Comparison of ENCODE assay signal across 8 cellular contexts in genomic region chr18:2846638-2847340, GRCh38. TPM values are rescaled to one million over a fixed set of nuclear protein-coding genes. Genes with fewer than 3 reads are reported as not detected.
A peak's percentile ranks its signal among the peaks of the same experiment; 100 is the strongest.
DNase-seq lines count a peak whose midpoint lies in the region; ATAC-seq and TF ChIP-seq lines count a peak whose summit lies in the region.

TSS of gene EMILIN2 (plus strand) at chr18:2847006. CDS start at chr18:2847189, 183 bp downstream.

- H3K27ac ChIP-seq in IMR-90 (ENCODE audit: insufficient read depth, low read length): no peak within 1 kb of the TSS

- POLR2A ChIA-PET in IMR-90 (lab: Charles Lee; ENCODE audit: unreplicated experiment): no interaction called here

- CTCF ChIA-PET in IMR-90 (lab: Yijun Ruan, JAX): no interaction called here

- peaks cover 2% of the 10 kb centered on the region; the same call in 1 of the 2 replicates for H3K4me1 ChIP-seq in IMR-90 (ENCODE audit: control insufficient read depth, insufficient read depth, low read length)

- ATAC-seq in IMR-90 (ENCODE audit: low read depth): peak; percentile 42
- ATAC-seq in Right ventricle myocardium superior (ENCODE audit: poor library complexity): peak; percentile 48

- in situ Hi-C loops in IMR-90 (cut with MboI; ENCODE audit: low sequenced_read_pairs): no loop called here

- peak within 1 kb of the TSS; percentile 95 for H3K27ac Mint-ChIP-seq in activated T-helper 2 cell treated with anti-CD3 and anti-CD28 coated beads, Interferon-gamma antibody, Interleukin-2, Interleukin-4, amounts not matched to agents 10 μg/mL and 5 μg/mL and 100 μg/mL, durations not matched to agents 14 hours and 24 hours and 36 hours

- peak within 1 kb of the TSS; percentile 66 for H2AK9ac ChIP-seq in IMR-90 (replicated peaks; ENCODE audit: low read depth, low read length, poor library complexity)

- TF ChIP-seq RAD21 in IMR-90 (IDR thresholded peaks at IDR 0.05; ENCODE audit: low read length): no peak

- H3K4me3 Mint-ChIP-seq in activated T-helper 2 cell treated with anti-CD3 and anti-CD28 coated beads, Interferon-gamma antibody, Interleukin-2, Interleukin-4, amounts not matched to agents 10 μg/mL and 5 μg/mL and 100 μg/mL, durations not matched to agents 14 hours and 24 hours and 36 hours (ENCODE audit: low read depth): peak within 1 kb of the TSS; percentile 93

- no peak within 1 kb of the TSS for H3K56ac ChIP-seq in IMR-90 (ENCODE audit: extremely low read depth, insufficient read depth, low read length)

- no peak within 1 kb of the TSS for H3K9ac ChIP-seq in IMR-90 (ENCODE audit: low read depth, low read length)

- no peak within 1 kb of the TSS for H4K8ac ChIP-seq in IMR-90 (ENCODE audit: low read depth in 2 of 2, low read length in 2 of 2)

- no peak for TF ChIP-seq CTCF in IMR-90 (conservative IDR thresholded peaks at IDR 0.05; ENCODE audit: low read depth, low read length)

- H3K79me1 ChIP-seq in IMR-90 (ENCODE audit: low read depth in 1 of 2, low read length in 2 of 2): no peaks in the 10 kb centered on the region

- H3K4me1 Mint-ChIP-seq in activated T-helper 2 cell treated with anti-CD3 and anti-CD28 coated beads, Interferon-gamma antibody, Interleukin-2, Interleukin-4, amounts not matched to agents 10 μg/mL and 5 μg/mL and 100 μg/mL, durations not matched to agents 14 hours and 24 hours and 36 hours (ENCODE audit: low read depth): peaks cover 36% of the 10 kb centered on the region

- peaks cover 28% of the 10 kb centered on the region for H3K36me3 Mint-ChIP-seq in activated T-helper 2 cell treated with anti-CD3 and anti-CD28 coated beads, Interferon-gamma antibody, Interleukin-2, Interleukin-4, amounts not matched to agents 10 μg/mL and 5 μg/mL and 100 μg/mL, durations not matched to agents 14 hours and 24 hours and 36 hours (ENCODE audit: low read depth)

- DNase-seq in GM19240 (ENCODE audit: insufficient read length, low spot score): peak; percentile 25
- peak; percentile 14 for DNase-seq in IMR-90
- peak; percentile 49 for DNase-seq in activated T-helper 2 cell treated with anti-CD3 and anti-CD28 coated beads, Interferon-gamma antibody, Interleukin-2, Interleukin-4, amounts not matched to agents 10 μg/mL and 5 μg/mL and 100 μg/mL, durations not matched to agents 14 hours and 24 hours and 36 hours (ENCODE audit: low spot score)
- DNase-seq in Right ventricle myocardium superior: peak; percentile 90
- DNase-seq in posterior vena cava (ENCODE audit: low spot score): peak; percentile 96
- no peak for DNase-seq in GM19238 (ENCODE audit: insufficient read length, low spot score)
- no peak for DNase-seq in NCI-H2171 treated with DMSO at 0.1 percent for 48 hours (lab: John Stamatoyannopoulos, UW)
- no peak for DNase-seq in effector CD8-positive, alpha-beta T cell (lab: John Stamatoyannopoulos, UW)

- H3K27me3 ChIP-seq in IMR-90 (ENCODE audit: control insufficient read depth, insufficient read depth, low read length): peaks cover 75% of the 10 kb centered on the region

- no peak for TF ChIP-seq POLR2A in IMR-90 (IDR thresholded peaks at IDR 0.05; ENCODE audit: low read depth, low read length)

- no peak within 1 kb of the TSS for H2BK20ac ChIP-seq in IMR-90 (ENCODE audit: low read depth, low read length)

- peaks cover 14% of the 10 kb centered on the region for H3K27me3 Mint-ChIP-seq in activated T-helper 2 cell treated with anti-CD3 and anti-CD28 coated beads, Interferon-gamma antibody, Interleukin-2, Interleukin-4, amounts not matched to agents 10 μg/mL and 5 μg/mL and 100 μg/mL, durations not matched to agents 14 hours and 24 hours and 36 hours (ENCODE audit: low read depth)

- no peaks in the 10 kb centered on the region for H3K36me3 ChIP-seq in IMR-90 (ENCODE audit: control insufficient read depth, insufficient read depth, low read length)

- no peaks in the 10 kb centered on the region for H4K20me1 ChIP-seq in IMR-90 (ENCODE audit: insufficient read depth, low read length)

- no peak within 1 kb of the TSS for H2BK15ac ChIP-seq in IMR-90 (ENCODE audit: low read depth, low read length)

- peak within 1 kb of the TSS; percentile 79 for H2AFZ ChIP-seq in IMR-90 (replicated peaks; ENCODE audit: low read length, poor library complexity)

- no peaks in the 10 kb centered on the region for H3K9me1 ChIP-seq in IMR-90 (ENCODE audit: insufficient read depth, low read length)

- no peak within 1 kb of the TSS for H4K5ac ChIP-seq in IMR-90 (ENCODE audit: low read depth, low read length)

- no peaks in the 10 kb centered on the region; the same call in 1 of the 2 replicates for H3K9me3 ChIP-seq in IMR-90 (ENCODE audit: control insufficient read depth, insufficient read depth, low read length)

- no peak within 1 kb of the TSS for H3K23ac ChIP-seq in IMR-90 (ENCODE audit: low read depth, low read length)

- BruUV-seq in IMR-90 (replicated peaks; lab: Mats Ljungman, UMichigan): no TSS peak

- no peaks in the 10 kb centered on the region for H3K9me3 Mint-ChIP-seq in activated T-helper 2 cell treated with anti-CD3 and anti-CD28 coated beads, Interferon-gamma antibody, Interleukin-2, Interleukin-4, amounts not matched to agents 10 μg/mL and 5 μg/mL and 100 μg/mL, durations not matched to agents 14 hours and 24 hours and 36 hours

- H3K18ac ChIP-seq in IMR-90 (ENCODE audit: low read depth, low read length): no peak within 1 kb of the TSS

- H2AK5ac ChIP-seq in IMR-90 (ENCODE audit: low read depth, low read length): no peak within 1 kb of the TSS

- no peak within 1 kb of the TSS for H3K4ac ChIP-seq in IMR-90 (ENCODE audit: low read depth, low read length)

- intact Hi-C loops in IMR-90 (cut with micrococcal nuclease) (no loop called here), Right ventricle myocardium superior (cut with DNase I) (loop anchor here (5.0 to 10.0 kb wide), 2 partner anchors 52 to 56 kb away; no protein-coding TSS in a partner anchor), posterior vena cava (cut with DNase I) (loop anchor here in 1 of 2 donors (2.0 to 5.0 kb wide), 2 partner anchors 64 to 479 kb away; no protein-coding TSS in a partner anchor)
- intact Hi-C loops in activated T-helper 2 cell treated with anti-CD3 and anti-CD28 coated beads, Interferon-gamma antibody, Interleukin-2, Interleukin-4, amounts not matched to agents 10 μg/mL and 5 μg/mL and 100 μg/mL, durations not matched to agents 14 hours and 24 hours and 36 hours (cut with micrococcal nuclease): loop anchor here (2.0 to 10.0 kb wide), 5 partner anchors 39 to 401 kb away; partner anchors contain the start of genes METTL4, MYL12A and NDC80

- H3K4me3 ChIP-seq in IMR-90 (ENCODE audit: insufficient read depth, low read depth, low read length): peak within 1 kb of the TSS; percentile 43

- peak within 1 kb of the TSS; percentile 87 for H3K4me2 ChIP-seq in IMR-90 (ENCODE audit: low read depth, low read length)

- WGBS in IMR-90 (ENCODE audit: extremely low coverage in 2 of 2, insufficient read length in 1 of 2), 2 experiments: 1% methylated on average over 21 of the region's 82 CpGs; no CpG with 5 or more reads in 1 of the 2 experiments

- H2BK120ac ChIP-seq in IMR-90 (ENCODE audit: low read depth, low read length): no peak within 1 kb of the TSS

- no peak within 1 kb of the TSS for H3K14ac ChIP-seq in IMR-90 (replicated peaks; ENCODE audit: low read depth, low read length)

- H4K91ac ChIP-seq in IMR-90 (ENCODE audit: insufficient read depth, low read depth, low read length): no peak within 1 kb of the TSS

- H2BK5ac ChIP-seq in IMR-90 (ENCODE audit: low read depth, low read length, poor library complexity, severe bottlenecking): no peak within 1 kb of the TSS

- dilution Hi-C loops in IMR-90 (cut with HindIII; ENCODE audit: low sequenced_read_pairs, unreplicated experiment): no loop called here

TF ChIP-seq in IMR-90, 13 proteins besides CTCF, POLR2A, EP300 and RAD21:
- TF ChIP-seq RFX5 (IDR thresholded peaks at IDR 0.05; ENCODE audit: low read depth, low read length): no peak
- no peak for TF ChIP-seq RCOR1 (IDR thresholded peaks at IDR 0.05; ENCODE audit: insufficient replicate concordance, low read length)
- TF ChIP-seq SMC3 (IDR thresholded peaks at IDR 0.05; ENCODE audit: low read depth, low read length): no peak
- TF ChIP-seq CHD1 (IDR thresholded peaks at IDR 0.05; ENCODE audit: low read depth, low read length): no peak
- no peak for TF ChIP-seq FOS (IDR thresholded peaks at IDR 0.05; ENCODE audit: low read depth, low read length)
- TF ChIP-seq MXI1 (IDR thresholded peaks at IDR 0.05; ENCODE audit: borderline replicate concordance, low read depth, low read length): no peak
- no peak for TF ChIP-seq ELK1 (IDR thresholded peaks at IDR 0.05; ENCODE audit: borderline replicate concordance, low read depth, low read length)
- no peak for TF ChIP-seq USF2 (IDR thresholded peaks at IDR 0.05; ENCODE audit: low read depth, low read length)
- no peak for TF ChIP-seq MAZ (IDR thresholded peaks at IDR 0.05; ENCODE audit: borderline replicate concordance, low read depth, low read length)
- no peak for TF ChIP-seq CEBPB (IDR thresholded peaks at IDR 0.05; ENCODE audit: low read depth, low read length)

RNA-seq across cellular contexts. Expression of gene EMILIN2, which starts in this region (rescaled TPM):
- total RNA-seq in IMR-90 (2012; rRNA removed): under 0.01 TPM in 2 replicates
- polyA plus RNA-seq in IMR-90 (2012; rRNA removed): 0.14 and 0.34 TPM in 2 replicates
- polyA plus RNA-seq in IMR-90 (2012; cell fraction: cytosol; rRNA removed): 0.24 and 0.29 TPM in 2 replicates
- polyA plus RNA-seq in IMR-90 (2012; cell fraction: nucleus; rRNA removed; ENCODE audit: low replicate concordance): 0.73 and 0.91 TPM in 2 replicates
- 53.4 and 53.5 TPM in 2 replicates for total RNA-seq in activated T-helper 2 cell treated with anti-CD3 and anti-CD28 coated beads, Interferon-gamma antibody, Interleukin-2, Interleukin-4, amounts not matched to agents 10 μg/mL and 5 μg/mL and 100 μg/mL, durations not matched to agents 14 hours and 24 hours and 36 hours
- 17.7 TPM for total RNA-seq in Right ventricle myocardium superior
- 10 to 100 TPM; 21.0 to 32.4 TPM for total RNA-seq in posterior vena cava

Comparison
In these comparisons a context has a peak if more than half of its experiments do, and no peak if none do; other contexts are left out.
1. RNA of gene EMILIN2 (total RNA-seq): 53.4 to 53.5 TPM in activated T-helper 2 cell treated with anti-CD3 and anti-CD28 coated beads, Interferon-gamma antibody, Interleukin-2, Interleukin-4, amounts not matched to agents 10 μg/mL and 5 μg/mL and 100 μg/mL, durations not matched to agents 14 hours and 24 hours and 36 hours, 21.0 to 32.4 TPM in posterior vena cava and 17.7 TPM in Right ventricle myocardium superior (single experiment); under 0.01 TPM in IMR-90; every median in the first group is over 10 times any median in the second.
2. Peak in DNase-seq, ATAC-seq, H3K4me3 ChIP-seq and H3K4me2 ChIP-seq in IMR-90; RNA of the gene not detected or under 1 TPM.
3. DNase-seq: peak in GM19240 (single experiment), activated T-helper 2 cell treated with anti-CD3 and anti-CD28 coated beads, Interferon-gamma antibody, Interleukin-2, Interleukin-4, amounts not matched to agents 10 μg/mL and 5 μg/mL and 100 μg/mL, durations not matched to agents 14 hours and 24 hours and 36 hours (single experiment), Right ventricle myocardium superior (single experiment) and posterior vena cava (single experiment); none in GM19238 (single experiment), NCI-H2171 treated with DMSO at 0.1 percent for 48 hours (single experiment) and effector CD8-positive, alpha-beta T cell (single experiment).